ENCODE assay signal across 8 cellular contexts in genomic region chr11:18844753-18845367, GRCh38. TPM values are rescaled to one million over a fixed set of nuclear protein-coding genes. Genes with fewer than 3 reads are reported as not detected.
DNase-seq lines count a peak whose midpoint lies in the region; ATAC-seq and TF ChIP-seq lines count a peak whose summit lies in the region.

No MANE protein-coding gene starts in this region.

- H3K27ac ChIP-seq in GM23248 = no peak overlapping the region
- no peak overlapping the region for H3K27ac ChIP-seq in osteoblast (ENCODE audit: low read depth, low read length)
- no peak overlapping the region for H3K27ac ChIP-seq in neuronal stem cell (replicated peaks; ENCODE audit: low read length)
- no peak overlapping the region for H3K27ac ChIP-seq in aorta (ENCODE audit: low read depth in 1 of 2, low read length in 2 of 2)

- H3K36me3 Mint-ChIP-seq in chondrocyte (ENCODE audit: low read depth) = peaks cover 2% of the 10 kb centered on the region

- intact Hi-C loops in aorta (cut with DNase I) = no loop called here

- H2AK5ac ChIP-seq in neuronal stem cell (ENCODE audit: low read depth, low read length) = no peak overlapping the region

- 33 to 38% methylated on average over 1 of the region's 1 CpG for WGBS in GM23248 (ENCODE audit: low coverage in 1 of 2, low lambda C conversion rate in 2 of 2, missing lambda C conversion rate in 2 of 2), 2 experiments
- no CpG with 5 or more reads among the region's 1 CpG for WGBS in neuronal stem cell (ENCODE audit: extremely low coverage in 2 of 2, insufficient read length in 2 of 2, insufficient replicate concordance in 1 of 2), 2 donors
- WGBS in aorta, 2 donors = 79 to 81% methylated on average over 1 of the region's 1 CpG

- H3F3A ChIP-seq in GM23248 (ENCODE audit: insufficient read depth) = no peaks in the 10 kb centered on the region

- H3K9me3 Mint-ChIP-seq in chondrocyte (ENCODE audit: low read depth) = peaks cover 20% of the 10 kb centered on the region

- H3K36me3 ChIP-seq in GM23248 (ENCODE audit: low read depth) = no peaks in the 10 kb centered on the region
- no peaks in the 10 kb centered on the region for H3K36me3 ChIP-seq in osteoblast (ENCODE audit: insufficient read depth, low read length)
- H3K36me3 ChIP-seq in neuronal stem cell (replicated peaks in 1 of 2; ENCODE audit: control insufficient read depth in 2 of 2, insufficient read depth in 2 of 2, low read length in 2 of 2) = no peaks in the 10 kb centered on the region
- no peaks in the 10 kb centered on the region for H3K36me3 ChIP-seq in aorta (ENCODE audit: control insufficient read depth in 1 of 2, insufficient read depth in 2 of 2, low read length in 1 of 2)

- no peak overlapping the region for H4K8ac ChIP-seq in neuronal stem cell (ENCODE audit: low read depth, low read length)

- H3K27me3 Mint-ChIP-seq in chondrocyte (ENCODE audit: low read depth) = peaks cover 31% of the 10 kb centered on the region

- H3K9me2 ChIP-seq in GM23248 (ENCODE audit: insufficient read depth) = no peaks in the 10 kb centered on the region

- H3K23ac ChIP-seq in neuronal stem cell (ENCODE audit: low read depth, low read length, poor library complexity) = no peak overlapping the region

- H4K20me1 ChIP-seq in GM23248 (ENCODE audit: insufficient read depth) (no peaks in the 10 kb centered on the region), osteoblast (ENCODE audit: insufficient read depth, low read length) (no peaks in the 10 kb centered on the region)

- H3K27me3 ChIP-seq in GM23248 (replicated peaks; ENCODE audit: insufficient read depth) (peaks cover 4% of the 10 kb centered on the region), osteoblast (ENCODE audit: insufficient read depth, low read length) (peaks cover 5% of the 10 kb centered on the region), neuronal stem cell (ENCODE audit: control insufficient read depth in 3 of 3, insufficient read depth in 3 of 3, low read depth in 1 of 3, low read length in 3 of 3) (no peaks in the 10 kb centered on the region), aorta (ENCODE audit: control insufficient read depth in 1 of 2, insufficient read depth in 2 of 2, low read length in 1 of 2) (no peaks in the 10 kb centered on the region)

- H3K9me3 ChIP-seq in GM23248 (ENCODE audit: low read depth) (no peaks in the 10 kb centered on the region), osteoblast (ENCODE audit: low read depth, low read length) (peaks cover 3% of the 10 kb centered on the region), neuronal stem cell (replicated peaks in 1 of 2; ENCODE audit: control insufficient read depth in 2 of 2, insufficient read depth in 1 of 2, low read depth in 1 of 2, low read length in 2 of 2) (peaks cover 0 to 2% of the 10 kb centered on the region in 2 donors), aorta (ENCODE audit: control insufficient read depth, low read length) (peaks cover 2% of the 10 kb centered on the region)

- H2BK5ac ChIP-seq in neuronal stem cell (ENCODE audit: low read length) = no peak overlapping the region

- H3K14ac ChIP-seq in neuronal stem cell (ENCODE audit: low read length) = no peak overlapping the region

- no peak overlapping the region for H2BK12ac ChIP-seq in neuronal stem cell (ENCODE audit: low read length)

- no peak overlapping the region for H2AFZ ChIP-seq in GM23248
- no peak overlapping the region for H2AFZ ChIP-seq in osteoblast (ENCODE audit: low read length)
- H2AFZ ChIP-seq in neuronal stem cell (ENCODE audit: low read length) = no peak overlapping the region

- no peak overlapping the region for H2BK120ac ChIP-seq in neuronal stem cell (ENCODE audit: low read depth, low read length)

- H3K4ac ChIP-seq in neuronal stem cell (ENCODE audit: low read length) = no peak overlapping the region

- in situ Hi-C loops in GM23248 (cut with MboI) = no loop called here

- H3K79me2 ChIP-seq in GM23248 (ENCODE audit: insufficient read depth) = no peaks in the 10 kb centered on the region
- H3K79me2 ChIP-seq in osteoblast (ENCODE audit: insufficient read depth, low read length) = no peaks in the 10 kb centered on the region

- H3K27ac Mint-ChIP-seq in chondrocyte (ENCODE audit: unreplicated experiment) = no peak overlapping the region

- DNase-seq in COR-L47 (lab: John Stamatoyannopoulos, UW) (peak; percentile 13), GM23248 (peak; percentile 68), NCI-H510A (lab: John Stamatoyannopoulos, UW) (peak; percentile 3), chondrocyte (ENCODE audit: low spot score) (no peak), osteoblast (ENCODE audit: insufficient read length, low spot score, missing footprints) (no peak), neuronal stem cell (ENCODE audit: low spot score) (no peak), aorta (no peak)

- H3K4me1 ChIP-seq in GM23248 (ENCODE audit: insufficient read depth) (no peaks in the 10 kb centered on the region), osteoblast (ENCODE audit: insufficient read depth, low read length) (no peaks in the 10 kb centered on the region), neuronal stem cell (ENCODE audit: control insufficient read depth in 2 of 2, insufficient read depth in 1 of 2, low read depth in 1 of 2, low read length in 2 of 2) (no peaks in the 10 kb centered on the region), aorta (ENCODE audit: control insufficient read depth in 1 of 2, insufficient read depth in 2 of 2, low read length in 2 of 2) (no peaks in the 10 kb centered on the region)

- H3K4me1 Mint-ChIP-seq in chondrocyte (ENCODE audit: low read depth) = no peaks in the 10 kb centered on the region

- ATAC-seq in aorta (ENCODE audit: low FRiP score) = no peak
- ATAC-seq in HG03175 (IDR thresholded peaks at IDR 0.05; ENCODE audit: unreplicated experiment) = no peak

- no peak overlapping the region for H3K18ac ChIP-seq in neuronal stem cell (ENCODE audit: low read length)

- no peak overlapping the region for H2BK15ac ChIP-seq in neuronal stem cell (ENCODE audit: low read length)

- H3K4me2 ChIP-seq in GM23248 (ENCODE audit: unreplicated experiment) (no peak overlapping the region), osteoblast (ENCODE audit: insufficient read depth, low read length) (no peak overlapping the region), neuronal stem cell (ENCODE audit: insufficient read depth, low read length, poor library complexity, severe bottlenecking) (no peak overlapping the region)

- H3K4me3 ChIP-seq in GM23248 (no peak overlapping the region), osteoblast (ENCODE audit: insufficient read depth, low read length) (no peak overlapping the region), neuronal stem cell (ENCODE audit: low read length in 2 of 2) (no peak overlapping the region), aorta (ENCODE audit: low read length in 2 of 2) (no peak overlapping the region)

- H3K4me3 Mint-ChIP-seq in chondrocyte (ENCODE audit: unreplicated experiment) = no peak overlapping the region

- H4K91ac ChIP-seq in neuronal stem cell (ENCODE audit: low read depth, low read length, poor library complexity) = no peak overlapping the region

- H3K9ac ChIP-seq in GM23248 (no peak overlapping the region), neuronal stem cell (ENCODE audit: low read depth, low read length, poor library complexity) (no peak overlapping the region)

- TF ChIP-seq CTCF in chondrocyte (IDR thresholded peaks at IDR 0.05) (peak; percentile 76), osteoblast (IDR thresholded peaks at IDR 0.05; ENCODE audit: extremely low read depth, low read depth, low read length) (peak; percentile 70)

- H3K79me1 ChIP-seq in neuronal stem cell (ENCODE audit: low read depth, low read length) = no peaks in the 10 kb centered on the region

RNA-seq across cellular contexts. Expression of gene PTPN5, which starts 53.3 kb away (rescaled TPM):
- not detected in 2 replicates for total RNA-seq in GM23248 (2014; rRNA removed; shearing (Covaris generic))
- polyA plus RNA-seq in GM23248 (2016; fragmentation: Nextera tagmentation; extraction: Ambion mirVana) (not detected in 2 replicates), aorta (not detected)
- total RNA-seq in chondrocyte (not detected in 3 replicates), osteoblast (not detected in 2 replicates), aorta (1 to 10 TPM; 1.5 to 2.1 TPM)
- polyA plus RNA-seq in neuronal stem cell (2013, experiment 1 of 2) = 22.9 TPM
- 22.7 TPM for polyA plus RNA-seq in neuronal stem cell (2013, experiment 2 of 2)

Comparison
In these comparisons a context has a peak if more than half of its experiments do, and no peak if none do; other contexts are left out.
1. DNase-seq: peak in COR-L47 (single experiment), GM23248 (single experiment) and NCI-H510A (single experiment); none in chondrocyte (single experiment), osteoblast (single experiment), neuronal stem cell (single experiment) and aorta (0 of 2).